In genomic region chr9:130172858-130173461, GRCh38 we compare ENCODE assay signal across 8 cellular contexts. TPM values are rescaled to one million over a fixed set of nuclear protein-coding genes. Genes with fewer than 3 reads are reported as not detected.
DNase-seq lines count a peak whose midpoint lies in the region; FAIRE-seq and TF ChIP-seq lines count a peak whose summit lies in the region.

No MANE protein-coding gene starts in this region.

- H3K27ac Mint-ChIP-seq in Calu3 (ENCODE audit: unreplicated experiment): peak overlapping the region; percentile 44
- H3K27ac Mint-ChIP-seq in astrocyte (ENCODE audit: unreplicated experiment): peak overlapping the region; percentile 47

- peak overlapping the region; percentile 55 for H3K4me3 Mint-ChIP-seq in Calu3 (ENCODE audit: low read depth, unreplicated experiment)
- peak overlapping the region; percentile 91 for H3K4me3 Mint-ChIP-seq in astrocyte (ENCODE audit: unreplicated experiment)

- peaks cover 53% of the 10 kb centered on the region for H3K79me2 ChIP-seq in astrocyte (ENCODE audit: insufficient read depth, low read length)

- DNase-seq in Calu3: peak; percentile 18
- no peak for DNase-seq in SK-N-MC (ENCODE audit: low read depth, low spot score)
- no peak for DNase-seq in astrocyte (ENCODE audit: low read depth)
- DNase-seq in iris pigment epithelial cell (ENCODE audit: low read depth): peak; percentile 24
- DNase-seq in stimulated activated CD4-positive, alpha-beta T cell treated with anti-CD3 and anti-CD28 coated beads, Interleukin-4, amount 100 ng/mL, for 24 hours: peak; percentile 46
- no peak for DNase-seq in cortex of kidney (lab: John Stamatoyannopoulos, UW)
- DNase-seq in central memory CD4-positive, alpha-beta T cell: no peak
- DNase-seq in GM12892 (ENCODE audit: insufficient read length): no peak

- peak overlapping the region; percentile 87 for H3K4me2 ChIP-seq in astrocyte (ENCODE audit: low read length)

- H3K36me3 ChIP-seq in SK-N-MC (ENCODE audit: insufficient read depth, low read length) (peaks cover 15% of the 10 kb centered on the region; the same call in 1 of the 2 replicates), astrocyte (ENCODE audit: insufficient read depth, low read length) (no peaks in the 10 kb centered on the region)

- H3K4me1 ChIP-seq in astrocyte (ENCODE audit: insufficient read depth, low read length): peaks cover 16% of the 10 kb centered on the region

- H3K9me3 ChIP-seq in SK-N-MC (ENCODE audit: low read depth, low read length) (no peaks in the 10 kb centered on the region), astrocyte (ENCODE audit: insufficient read depth, low read depth, low read length) (no peaks in the 10 kb centered on the region)

- H3K36me3 Mint-ChIP-seq in Calu3 (ENCODE audit: insufficient read depth, unreplicated experiment) (peaks cover 9% of the 10 kb centered on the region), astrocyte (ENCODE audit: low read depth, unreplicated experiment) (peaks cover 12% of the 10 kb centered on the region)

- peak overlapping the region; percentile 88 for H3K4me3 ChIP-seq in SK-N-MC
- peak overlapping the region; percentile 61 for H3K4me3 ChIP-seq in astrocyte (ENCODE audit: insufficient read depth, low read depth, low read length)

- BruUV-seq in Calu3 (replicated peaks; lab: Mats Ljungman, UMichigan): no TSS peak

- FAIRE-seq in astrocyte (lab: Jason Lieb, UNC) (no peak), GM12892 (lab: Jason Lieb, UNC) (no peak)

- peaks cover 48% of the 10 kb centered on the region for H4K20me1 ChIP-seq in astrocyte (ENCODE audit: insufficient read depth, low read length)

- peak overlapping the region; percentile 42 for H3K9ac ChIP-seq in SK-N-MC (ENCODE audit: insufficient read length)
- H3K9ac ChIP-seq in astrocyte (ENCODE audit: low read length): peak overlapping the region; percentile 73

- intact Hi-C loops in Calu3 (cut with micrococcal nuclease; ENCODE audit: unreplicated experiment): no loop called here

- peak overlapping the region; percentile 45 for H2AFZ ChIP-seq in astrocyte (ENCODE audit: low read depth, low read length)

- H3K9me3 Mint-ChIP-seq in Calu3 (ENCODE audit: low read depth, unreplicated experiment) (no peaks in the 10 kb centered on the region), astrocyte (ENCODE audit: unreplicated experiment) (no peaks in the 10 kb centered on the region)

- H3K27me3 ChIP-seq in astrocyte (ENCODE audit: insufficient read depth, low read length): no peaks in the 10 kb centered on the region

- H3K27ac ChIP-seq in SK-N-MC: no peak overlapping the region
- H3K27ac ChIP-seq in astrocyte (ENCODE audit: low read depth, low read length): peak overlapping the region; percentile 50

- CTCF ChIA-PET in Calu3 (lab: Charles Lee): interaction anchor here (0.8 kb wide), 1 partner anchor 79 kb away, joined by 3 read pairs; no protein-coding TSS in a partner anchor

- TF ChIP-seq POLR2A in GM12892 (IDR thresholded peaks at IDR 0.05; ENCODE audit: low read depth, low read length): no peak

- H3K27me3 Mint-ChIP-seq in Calu3 (ENCODE audit: unreplicated experiment): peaks cover 34% of the 10 kb centered on the region
- H3K27me3 Mint-ChIP-seq in astrocyte (ENCODE audit: low read depth, unreplicated experiment): peaks cover 7% of the 10 kb centered on the region

- no peak for TF ChIP-seq CTCF in Calu3 (IDR thresholded peaks at IDR 0.05; ENCODE audit: unreplicated experiment)
- no peak for TF ChIP-seq CTCF in astrocyte (IDR thresholded peaks at IDR 0.05; ENCODE audit: insufficient read depth, low read depth, low read length)

- H3K4me1 Mint-ChIP-seq in Calu3 (ENCODE audit: low read depth, unreplicated experiment) (no peaks in the 10 kb centered on the region), astrocyte (ENCODE audit: low read depth, unreplicated experiment) (peaks cover 17% of the 10 kb centered on the region)

RNA-seq across cellular contexts. Expression of gene NCS1, which starts 0.8 kb away (rescaled TPM):
- total RNA-seq in Calu3 (2022) (14.4 and 16.1 TPM in 2 replicates), astrocyte (119 and 126 TPM in 2 replicates)
- not detected for polyA plus RNA-seq in GM12892 (2012; ENCODE audit: missing spikeins)

Comparison
In these comparisons a context has a peak if more than half of its experiments do, and no peak if none do; other contexts are left out.
1. DNase-seq: peak in Calu3 (single experiment), iris pigment epithelial cell (single experiment) and stimulated activated CD4-positive, alpha-beta T cell treated with anti-CD3 and anti-CD28 coated beads, Interleukin-4, amount 100 ng/mL, for 24 hours (single experiment); none in SK-N-MC (single experiment), astrocyte (single experiment), cortex of kidney (single experiment), central memory CD4-positive, alpha-beta T cell (single experiment) and GM12892 (single experiment).